9 cellular contexts compared by ENCODE assay signal in genomic region chr10:93357680-93358079, GRCh38.
A peak's percentile ranks its signal among the peaks of the same experiment; 100 is the strongest.
DNase-seq lines count a peak whose midpoint lies in the region; ATAC-seq and TF ChIP-seq lines count a peak whose summit lies in the region.
"Had no signal": no experiment of that assay in that cellular context is flagged by ENCODE, and none has a peak within 500 bp of the region (broad histone marks: within the 10 kb centered on the region; RNA-seq: fewer than 3 reads in every experiment).

No MANE protein-coding gene starts in this region.

- no peak for TF ChIP-seq POLR2A in vagina (IDR thresholded peaks at IDR 0.05)

- DNase-seq in AG04450 (ENCODE audit: low read depth, low spot score) (no peak), GM10248 (ENCODE audit: extremely low spot score) (no peak), NCI-H2171 (lab: John Stamatoyannopoulos, UW) (peak; percentile 27), adipocyte (ENCODE audit: low read depth) (peak; percentile 52), left kidney (ENCODE audit: low read depth, low spot score) (peak; percentile 84), vagina (ENCODE audit: extremely low spot score in 2 of 2) (no peak)

- POLR2A ChIA-PET in AG04450 (lab: Yijun Ruan, JAX) (no interaction called here), GM10248 (lab: Yijun Ruan, JAX) (no interaction called here)

- ATAC-seq in GM18498 (IDR thresholded peaks at IDR 0.05; ENCODE audit: unreplicated experiment) (no peak), HG03342 (IDR thresholded peaks at IDR 0.05; ENCODE audit: unreplicated experiment) (no peak)

- peaks cover 5% of the 10 kb centered on the region for H3K4me1 ChIP-seq in adipocyte (ENCODE audit: control insufficient read depth, insufficient read depth, low read length)
- no peaks in the 10 kb centered on the region for H3K4me1 ChIP-seq in vagina

- H3K9ac ChIP-seq in adipocyte (ENCODE audit: low read length): no peak overlapping the region

- H3K27me3 ChIP-seq in AG04450 (ENCODE audit: control insufficient read depth, insufficient read depth, low read length) (no peaks in the 10 kb centered on the region), adipocyte (replicated peaks; ENCODE audit: control insufficient read depth, insufficient read depth, low read length) (no peaks in the 10 kb centered on the region), vagina (no peaks in the 10 kb centered on the region)

- H3K36me3 ChIP-seq in adipocyte (ENCODE audit: control insufficient read depth, insufficient read depth, low read length, severe bottlenecking) (peaks cover 93% of the 10 kb centered on the region), vagina (peaks cover 0 to 92% of the 10 kb centered on the region in 2 donors)

- intact Hi-C loops in vagina (cut with DNase I): no loop called here

- H3K27ac ChIP-seq in AG04450 (ENCODE audit: low read depth, low read length) (no peak overlapping the region), vagina (no peak overlapping the region)
- H3K27ac ChIP-seq: epithelial cell of prostate had no signal

- peak; percentile 57 for TF ChIP-seq CTCF in AG04450 (IDR thresholded peaks at IDR 0.05; ENCODE audit: low read depth, low read length)
- TF ChIP-seq CTCF in GM10248 (IDR thresholded peaks at IDR 0.05; ENCODE audit: control extremely low read depth, extremely low read depth, low read depth, missing control alignments): peak; percentile 48
- peak in 1 of 3 experiments; percentile 23 for TF ChIP-seq CTCF in vagina (IDR thresholded peaks at IDR 0.05)

- H3K4me3 ChIP-seq in AG04450 (ENCODE audit: low read depth, low read length) (no peak overlapping the region), adipocyte (ENCODE audit: low read length) (no peak overlapping the region), vagina (no peak overlapping the region)

- H3K9me3 ChIP-seq in AG04450 (ENCODE audit: control insufficient read depth, insufficient read depth, low read length): no peaks in the 10 kb centered on the region
- H3K9me3 ChIP-seq in adipocyte (ENCODE audit: control insufficient read depth, low read length): no peaks in the 10 kb centered on the region
- no peaks in the 10 kb centered on the region for H3K9me3 ChIP-seq in vagina

- CTCF ChIA-PET in AG04450 (lab: Charles Lee): interaction anchor here (0.6 to 4.5 kb wide), 19 partner anchors 9 to 475 kb away, joined by 3 to 37 read pairs (median 5); partner anchors contain the start of gene MYOF
- CTCF ChIA-PET in GM10248 (lab: Yijun Ruan, JAX): interaction anchor here (0.9 to 2.5 kb wide), 19 partner anchors 8 to 477 kb away, joined by 3 to 10 read pairs (median 4); partner anchors contain the start of genes CEP55 and MYOF

Comparison
In these comparisons a context has a peak if more than half of its experiments do, and no peak if none do; other contexts are left out.
1. DNase-seq: peak in NCI-H2171 (single experiment), adipocyte (single experiment) and left kidney (single experiment); none in AG04450 (single experiment), GM10248 (single experiment) and vagina (0 of 2).